ENCODE assay signal across 18 cellular contexts in genomic region chrX:82219129-82219528, GRCh38.
"Had no signal": no experiment of that assay in that cellular context is flagged by ENCODE, and none has a peak within 500 bp of the region (broad histone marks: within the 10 kb centered on the region; RNA-seq: fewer than 3 reads in every experiment).

No MANE protein-coding gene starts in this region.

- H2AFZ ChIP-seq: parathyroid adenoma had no signal

- DNase-seq: activated CD4-positive, alpha-beta T cell treated with anti-CD3 and anti-CD28 coated beads for 4 hours; activated CD4-positive, alpha-beta T cell treated with anti-CD3 and anti-CD28 coated beads, Interleukin-2, amount 50 U/mL, for 4 hours; activated naive CD4-positive, alpha-beta T cell; activated T-cell treated with anti-CD3 and anti-CD28 coated beads for 4 hours; activated T-cell treated with anti-CD3 and anti-CD28 coated beads, Interleukin-2, amount 50 U/mL, for 72 hours; dermis blood vessel endothelial cell; effector CD4-positive, alpha-beta T cell; esophagus squamous epithelium; nucleus accumbens; stimulated activated CD4-positive, alpha-beta T cell treated with anti-CD3 and anti-CD28 coated beads, Interleukin-15, amount 100 ng/mL, for 24 hours; stimulated activated CD4-positive, alpha-beta T cell treated with anti-CD3 and anti-CD28 coated beads, Interleukin-2, amount 100 ng/mL, for 24 hours had no signal

- H3K36me3 ChIP-seq: esophagus squamous epithelium, right atrium auricular region, tibial nerve had no signal

- H3K4me2 ChIP-seq: smooth muscle cell had no signal

- H3K4me1 ChIP-seq: esophagus squamous epithelium, parathyroid adenoma, right atrium auricular region, tibial nerve had no signal

- H3K27ac ChIP-seq: epithelial cell of prostate, esophagus squamous epithelium, parathyroid adenoma, right atrium auricular region, tibial nerve had no signal

- H3K4me3 ChIP-seq: esophagus squamous epithelium, right atrium auricular region, smooth muscle cell, tibial nerve had no signal

- ATAC-seq: activated naive CD4-positive, alpha-beta T cell treated with anti-CD3 and anti-CD28 coated beads, Interleukin-2, amount 50 U/mL, for 72 hours; naive thymus-derived CD4-positive, alpha-beta T cell had no signal

- H3K9ac ChIP-seq: parathyroid adenoma had no signal

- H3K27me3 ChIP-seq: esophagus squamous epithelium, right atrium auricular region, tibial nerve had no signal

- H3K9me3 ChIP-seq: esophagus squamous epithelium, tibial nerve had no signal

- H3K79me2 ChIP-seq: parathyroid adenoma had no signal
